Comparison of ENCODE assay signal across 8 cellular contexts in genomic region chr10:99733366-99733765, GRCh38. TPM values are rescaled to one million over a fixed set of nuclear protein-coding genes. Genes with fewer than 3 reads are reported as not detected.
A peak's percentile ranks its signal among the peaks of the same experiment; 100 is the strongest.
DNase-seq lines count a peak whose midpoint lies in the region; ATAC-seq and TF ChIP-seq lines count a peak whose summit lies in the region.

No MANE protein-coding gene starts in this region.

- no peaks in the 10 kb centered on the region for H3K27me3 Mint-ChIP-seq in activated CD4-positive, alpha-beta T cell treated with anti-CD3 and anti-CD28 coated beads, Interleukin-2, amount 10 ng/mL, durations not matched to agents 24 days and 14 days

- H4K20me1 ChIP-seq in smooth muscle cell (ENCODE audit: low read depth): no peaks in the 10 kb centered on the region

- no peak for ATAC-seq in HG03571 (IDR thresholded peaks at IDR 0.05; ENCODE audit: unreplicated experiment)

- H3K4me2 ChIP-seq in smooth muscle cell: peak overlapping the region; percentile 95

- no peak for TF ChIP-seq CTCF in smooth muscle cell (IDR thresholded peaks at IDR 0.05; ENCODE audit: borderline replicate concordance, insufficient read depth, poor library complexity, severe bottlenecking)

- H3K27me3 ChIP-seq in NT2/D1 (ENCODE audit: insufficient read depth, insufficient read length): no peaks in the 10 kb centered on the region
- no peaks in the 10 kb centered on the region for H3K27me3 ChIP-seq in smooth muscle cell (ENCODE audit: low read depth)

- H3K9me3 Mint-ChIP-seq in activated CD4-positive, alpha-beta T cell treated with anti-CD3 and anti-CD28 coated beads, Interleukin-2, amount 10 ng/mL, durations not matched to agents 24 days and 14 days: no peaks in the 10 kb centered on the region

- H3K4me3 ChIP-seq in NT2/D1 (ENCODE audit: insufficient read length, low read depth) (no peak overlapping the region), smooth muscle cell (peak overlapping the region; percentile 75)

- no peak overlapping the region for H2AFZ ChIP-seq in smooth muscle cell (ENCODE audit: low read depth)

- H3K4me1 Mint-ChIP-seq in activated CD4-positive, alpha-beta T cell treated with anti-CD3 and anti-CD28 coated beads, Interleukin-2, amount 10 ng/mL, durations not matched to agents 24 days and 14 days: peaks cover 28% of the 10 kb centered on the region

- H3K9me3 ChIP-seq in NT2/D1 (ENCODE audit: insufficient read depth, low read length) (no peaks in the 10 kb centered on the region), smooth muscle cell (replicated peaks; ENCODE audit: low read depth) (no peaks in the 10 kb centered on the region)

- H3K27ac Mint-ChIP-seq in activated CD4-positive, alpha-beta T cell treated with anti-CD3 and anti-CD28 coated beads, Interleukin-2, amount 10 ng/mL, durations not matched to agents 24 days and 14 days: peak overlapping the region; percentile 48

- peak overlapping the region; percentile 81 for H3K4me3 Mint-ChIP-seq in activated CD4-positive, alpha-beta T cell treated with anti-CD3 and anti-CD28 coated beads, Interleukin-2, amount 10 ng/mL, durations not matched to agents 24 days and 14 days

- peaks cover 41% of the 10 kb centered on the region for H3K36me3 Mint-ChIP-seq in activated CD4-positive, alpha-beta T cell treated with anti-CD3 and anti-CD28 coated beads, Interleukin-2, amount 10 ng/mL, durations not matched to agents 24 days and 14 days (ENCODE audit: low read depth)

- peaks cover 38% of the 10 kb centered on the region for H3K36me3 ChIP-seq in NT2/D1 (ENCODE audit: insufficient read depth, insufficient read length, low read length)
- no peaks in the 10 kb centered on the region for H3K36me3 ChIP-seq in smooth muscle cell (ENCODE audit: low read depth)

- H3K9ac ChIP-seq in NT2/D1 (ENCODE audit: insufficient read length, low read depth): peak overlapping the region; percentile 21
- no peak overlapping the region for H3K9ac ChIP-seq in smooth muscle cell (ENCODE audit: low read depth)

- H3K27ac ChIP-seq in epithelial cell of prostate (peak overlapping the region; percentile 90), smooth muscle cell (ENCODE audit: low read depth) (no peak overlapping the region)

- DNase-seq in activated CD4-positive, alpha-beta T cell treated with anti-CD3 and anti-CD28 coated beads, Interleukin-2, amount 10 ng/mL, durations not matched to agents 24 days and 14 days: no peak
- no peak for DNase-seq in activated CD4-positive, alpha-beta T cell treated with anti-CD3 and anti-CD28 coated beads, Interleukin-2, amount 50 U/mL, for 1 hour
- DNase-seq in NT2/D1 (ENCODE audit: low read depth, low spot score) (no peak), epithelial cell of prostate (ENCODE audit: low read depth, low spot score) (no peak), smooth muscle cell (lab: John Stamatoyannopoulos, UW; ENCODE audit: unreplicated experiment) (no peak), hippocampal formation (lab: John Stamatoyannopoulos, UW) (no peak), SHP77 treated with DMSO at 0.1 percent for 48 hours (lab: John Stamatoyannopoulos, UW) (no peak)

- no peaks in the 10 kb centered on the region for H3K4me1 ChIP-seq in NT2/D1 (ENCODE audit: insufficient read depth, insufficient read length)
- H3K4me1 ChIP-seq in smooth muscle cell (ENCODE audit: low read depth): peaks cover 13% of the 10 kb centered on the region

- no peaks in the 10 kb centered on the region for H3F3A ChIP-seq in smooth muscle cell (ENCODE audit: low read depth)

- peaks cover 13% of the 10 kb centered on the region for H3K79me2 ChIP-seq in smooth muscle cell (ENCODE audit: low read depth)

- 95% methylated on average over 8 of the region's 8 CpGs for WGBS in smooth muscle cell (ENCODE audit: low lambda C conversion rate)

- intact Hi-C loops in activated CD4-positive, alpha-beta T cell treated with anti-CD3 and anti-CD28 coated beads, Interleukin-2, amount 10 ng/mL, durations not matched to agents 24 days and 14 days (cut with micrococcal nuclease): loop anchor here (2.0 to 10.0 kb wide), 4 partner anchors 75 to 1599 kb away; partner anchors contain the start of genes ENTPD7, R3HCC1L and SLF2

RNA-seq across cellular contexts. Expression of gene CUTC, which starts 1.3 kb away (rescaled TPM):
- 43.1 and 46.8 TPM in 2 replicates for total RNA-seq in activated CD4-positive, alpha-beta T cell treated with anti-CD3 and anti-CD28 coated beads, Interleukin-2, amount 10 ng/mL, durations not matched to agents 24 days and 14 days
- 15.2 and 16.0 TPM in 2 replicates for total RNA-seq in smooth muscle cell
- polyA plus RNA-seq in smooth muscle cell: 20.1 and 24.2 TPM in 2 replicates

RNA-seq across cellular contexts. Expression of gene COX15, which starts 1.4 kb away (rescaled TPM):
- total RNA-seq in activated CD4-positive, alpha-beta T cell treated with anti-CD3 and anti-CD28 coated beads, Interleukin-2, amount 10 ng/mL, durations not matched to agents 24 days and 14 days: 40.7 and 41.1 TPM in 2 replicates
- total RNA-seq in smooth muscle cell: 21.3 and 22.5 TPM in 2 replicates
- 16.9 and 19.1 TPM in 2 replicates for polyA plus RNA-seq in smooth muscle cell

RNA-seq across cellular contexts. Expression of gene ABCC2, which starts 49.1 kb away (rescaled TPM):
- total RNA-seq in activated CD4-positive, alpha-beta T cell treated with anti-CD3 and anti-CD28 coated beads, Interleukin-2, amount 10 ng/mL, durations not matched to agents 24 days and 14 days: 0.73 and 1.3 TPM in 2 replicates
- 0.36 and 0.72 TPM in 2 replicates for total RNA-seq in smooth muscle cell
- polyA plus RNA-seq in smooth muscle cell: 1.9 and 3.0 TPM in 2 replicates
